ENCODE assay signal across 8 cellular contexts in genomic region chrX:12956704-12957541, GRCh38. TPM values are rescaled to one million over a fixed set of nuclear protein-coding genes. Genes with fewer than 3 reads are reported as not detected.
DNase-seq lines count a peak whose midpoint lies in the region; ATAC-seq and TF ChIP-seq lines count a peak whose summit lies in the region.

No MANE protein-coding gene starts in this region.

- H3K27ac ChIP-seq in KOPT-K1 (ENCODE audit: low read depth, low read length, poor library complexity, severe bottlenecking) (peak overlapping the region; percentile 100), esophagus squamous epithelium (peak overlapping the region; percentile 69 to 91 (median 75)), parathyroid adenoma (peak overlapping the region; percentile 44)

- intact Hi-C loops in esophagus squamous epithelium (cut with DNase I) = loop anchor here (10.0 kb wide), 1 partner anchor 528 kb away; no protein-coding TSS in a partner anchor

- peaks cover 0 to 29% (median 13%) of the 10 kb centered on the region in 3 donors for H3K4me1 ChIP-seq in esophagus squamous epithelium
- H3K4me1 ChIP-seq in parathyroid adenoma = no peaks in the 10 kb centered on the region

- peak; percentile 61 for ATAC-seq in GM18499 (IDR thresholded peaks at IDR 0.05; ENCODE audit: insufficient read depth, unreplicated experiment)
- peak; percentile 65 to 68 for ATAC-seq in activated CD4-positive, CD25-positive, alpha-beta regulatory T cell treated with anti-CD3 and anti-CD28 coated beads, Interleukin-2, amount 50 U/mL, for 24 hours

- 53% methylated on average over 9 of the region's 9 CpGs for WGBS in esophagus squamous epithelium, 2 donors

- H3K4me2 ChIP-seq in parathyroid adenoma (ENCODE audit: low read length) = no peak overlapping the region

- H3K79me2 ChIP-seq in parathyroid adenoma = no peaks in the 10 kb centered on the region

- H3K36me3 ChIP-seq in KOPT-K1 (ENCODE audit: insufficient read depth, low read length) (no peaks in the 10 kb centered on the region), esophagus squamous epithelium (no peaks in the 10 kb centered on the region), parathyroid adenoma (ENCODE audit: control insufficient read depth, insufficient read depth, low read length) (no peaks in the 10 kb centered on the region)

- DNase-seq in H4 (ENCODE audit: low spot score) (peak; percentile 79), esophagus squamous epithelium (lab: John Stamatoyannopoulos, UW) (no peak), NCI-H2081 (lab: John Stamatoyannopoulos, UW) (no peak), NCI-H748 treated with DMSO at 0.1 percent for 48 hours (lab: John Stamatoyannopoulos, UW) (no peak)

- H2AFZ ChIP-seq in parathyroid adenoma = no peak overlapping the region

- H3K27me3 ChIP-seq in esophagus squamous epithelium = no peaks in the 10 kb centered on the region
- H3K27me3 ChIP-seq in parathyroid adenoma (ENCODE audit: control insufficient read depth, insufficient read depth, low read length) = no peaks in the 10 kb centered on the region

- TF ChIP-seq CTCF in esophagus squamous epithelium (IDR thresholded peaks at IDR 0.05) = no peak
- TF ChIP-seq CTCF in parathyroid adenoma (IDR thresholded peaks at IDR 0.05) = no peak

- peak overlapping the region in 1 of 4 donors; percentile 15 for H3K4me3 ChIP-seq in esophagus squamous epithelium
- no peak overlapping the region for H3K4me3 ChIP-seq in parathyroid adenoma (ENCODE audit: low read depth, low read length)

- no peaks in the 10 kb centered on the region for H3K9me3 ChIP-seq in KOPT-K1 (ENCODE audit: insufficient read depth, low read length, poor library complexity, severe bottlenecking)
- no peaks in the 10 kb centered on the region for H3K9me3 ChIP-seq in esophagus squamous epithelium
- no peaks in the 10 kb centered on the region for H3K9me3 ChIP-seq in parathyroid adenoma (ENCODE audit: control insufficient read depth, low read length)

- peak in 1 of 4 donors; percentile 32 for TF ChIP-seq POLR2A in esophagus squamous epithelium (IDR thresholded peaks at IDR 0.05)

- H3K9ac ChIP-seq in parathyroid adenoma = no peak overlapping the region

RNA-seq across cellular contexts. Expression of gene TMSB4X, which starts 18.0 kb away (rescaled TPM):
- total RNA-seq in H4 (2014; rRNA removed; shearing (Covaris generic)) = 6,124 and 7,364 TPM in 2 replicates
- total RNA-seq in esophagus squamous epithelium = 1,000 to 10,000 TPM in 2 of 4 donors, 100 to 1,000 TPM in 2; 435 to 1,751 (median 1,260) TPM

RNA-seq across cellular contexts. Expression of gene TLR8, which starts 50.5 kb away (rescaled TPM):
- not detected in 2 replicates for total RNA-seq in H4 (2014; rRNA removed; shearing (Covaris generic))
- total RNA-seq in esophagus squamous epithelium = 1 to 10 TPM in 2 of 4 donors, under 1 TPM in 1, not detected in 1; 0.22 to 3.1 (median 1.9) TPM

Comparison
In these comparisons a context has a peak if more than half of its experiments do, and no peak if none do; other contexts are left out.
1. H3K27ac ChIP-seq: peak in every context shown above with its lines; median percentile 100 in KOPT-K1; 75 in esophagus squamous epithelium; 44 in parathyroid adenoma.